1 cellular context compared by ENCODE assay signal in genomic region chr14:34539407-34540180, GRCh38.
A peak's percentile ranks its signal among the peaks of the same experiment; 100 is the strongest.
TF ChIP-seq lines count a peak whose summit lies in the region.

Gene EAPP, minus strand, starts transcription at chr14:34539701. Its CDS starts 73 bp downstream, at chr14:34539628.

TF ChIP-seq in HepG2, 621 proteins besides CTCF, POLR2A, EP300 and RAD21 (continued from another document and continues in another):
- TF ChIP-seq HIC2 (CRISPR knock-in tag; IDR thresholded peaks at IDR 0.05; ENCODE audit: low read depth) (no peak; the same call in 1 of the 2 replicates), ZNF839 (CRISPR knock-in tag; IDR thresholded peaks at IDR 0.05; ENCODE audit: borderline replicate concordance) (peak; percentile 99; the same call in 1 of the 2 replicates), SSRP1 (CRISPR knock-in tag; IDR thresholded peaks at IDR 0.05) (peak; percentile 47; the same call in 1 of the 2 replicates), RBM22 (optimal IDR thresholded peaks at IDR 0.05; ENCODE audit: low read length) (peak; percentile 94), ZNF773 (CRISPR knock-in tag; IDR thresholded peaks at IDR 0.05; ENCODE audit: borderline replicate concordance) (peak; percentile 67; the same call in 1 of the 2 replicates), ZNF574 (CRISPR knock-in tag; IDR thresholded peaks at IDR 0.05) (peak; percentile 96), ZBTB2 (CRISPR knock-in tag; IDR thresholded peaks at IDR 0.05; ENCODE audit: low read depth) (peak; percentile 97), ZNF670 (CRISPR knock-in tag; IDR thresholded peaks at IDR 0.05; ENCODE audit: borderline replicate concordance) (peak; percentile 95), NONO (IDR thresholded peaks at IDR 0.05) (no peak), NONO (CRISPR knock-in tag; conservative IDR thresholded peaks at IDR 0.05) (peak; percentile 99), SNAPC2 (CRISPR knock-in tag; IDR thresholded peaks at IDR 0.05) (peak; percentile 97), MED13 (CRISPR knock-in tag; IDR thresholded peaks at IDR 0.05) (peak; percentile 82), ZBTB4 (CRISPR knock-in tag; IDR thresholded peaks at IDR 0.05; ENCODE audit: borderline replicate concordance) (peak; percentile 92; the same call in 1 of the 2 replicates), ATF5 (CRISPR knock-in tag; IDR thresholded peaks at IDR 0.05; ENCODE audit: low read depth) (peak; percentile 98), THAP7 (CRISPR knock-in tag; IDR thresholded peaks at IDR 0.05) (peak; percentile 95), ZNF367 (CRISPR knock-in tag; IDR thresholded peaks at IDR 0.05; ENCODE audit: borderline replicate concordance) (0 out of 2 replicates have a peak, but pooled peaks have one; percentile 82), SIN3B (IDR thresholded peaks at IDR 0.05; ENCODE audit: low read length) (peak; percentile 85), POGZ (CRISPR knock-in tag; IDR thresholded peaks at IDR 0.05) (peak; percentile 98), HDAC2 (CRISPR knock-in tag; IDR thresholded peaks at IDR 0.05) (peak; percentile 97), ZC3H13 (CRISPR knock-in tag; IDR thresholded peaks at IDR 0.05) (peak; percentile 94), GATAD2A (CRISPR knock-in tag; IDR thresholded peaks at IDR 0.05) (peak; percentile 89), ZBTB3 (CRISPR knock-in tag; IDR thresholded peaks at IDR 0.05; ENCODE audit: borderline replicate concordance, low read depth) (peak; percentile 94), STAG1 (CRISPR knock-in tag; IDR thresholded peaks at IDR 0.05) (peak; percentile 45), PHF5A (CRISPR knock-in tag; IDR thresholded peaks at IDR 0.05; ENCODE audit: low read depth, unreplicated experiment) (peak; percentile 98), SP1 (IDR thresholded peaks at IDR 0.05) (peak; percentile 68), SP1 (CRISPR knock-in tag; IDR thresholded peaks at IDR 0.05) (peak; percentile 94), ZNF772 (CRISPR knock-in tag; IDR thresholded peaks at IDR 0.05) (peak; percentile 100), NAIF1 (CRISPR knock-in tag; IDR thresholded peaks at IDR 0.05; ENCODE audit: borderline replicate concordance) (no peak), JUNB (CRISPR knock-in tag; IDR thresholded peaks at IDR 0.05; ENCODE audit: borderline replicate concordance) (0 out of 2 replicates have a peak, but pooled peaks have one; percentile 56), MBD4 (IDR thresholded peaks at IDR 0.05; ENCODE audit: borderline replicate concordance, low read length) (no peak), ETV6 (CRISPR knock-in tag; conservative IDR thresholded peaks at IDR 0.05) (peak; percentile 98), SIX4 (CRISPR knock-in tag; IDR thresholded peaks at IDR 0.05) (peak; percentile 86), MAX (IDR thresholded peaks at IDR 0.05) (peak; percentile 95), HDAC6 (IDR thresholded peaks at IDR 0.05; ENCODE audit: low read depth, low read length) (no peak), AFF4 (CRISPR knock-in tag; IDR thresholded peaks at IDR 0.05) (no peak; the same call in 1 of the 2 replicates), CREM (IDR thresholded peaks at IDR 0.05) (peak; percentile 98), CREM (CRISPR knock-in tag; IDR thresholded peaks at IDR 0.05) (peak; percentile 71; the same call in 1 of the 2 replicates), ZNF800 (CRISPR knock-in tag; IDR thresholded peaks at IDR 0.05) (peak; percentile 92), ZNF510 (CRISPR knock-in tag; IDR thresholded peaks at IDR 0.05; ENCODE audit: low read depth) (peak; percentile 97), IRF9 (CRISPR knock-in tag; IDR thresholded peaks at IDR 0.05; ENCODE audit: borderline replicate concordance) (peak; percentile 100), SP4 (CRISPR knock-in tag; IDR thresholded peaks at IDR 0.05) (peak; percentile 95), MIER2 (CRISPR knock-in tag; IDR thresholded peaks at IDR 0.05) (peak; percentile 78), ZNF430 (CRISPR knock-in tag; IDR thresholded peaks at IDR 0.05) (peak; percentile 98), DDIT3 (CRISPR knock-in tag; IDR thresholded peaks at IDR 0.05) (0 out of 2 replicates have a peak, but pooled peaks have one; percentile 5), CBFB (CRISPR knock-in tag; IDR thresholded peaks at IDR 0.05) (peak; percentile 97), ZNF776 (CRISPR knock-in tag; IDR thresholded peaks at IDR 0.05) (peak; percentile 93), MXD4 (CRISPR knock-in tag; IDR thresholded peaks at IDR 0.05) (peak; percentile 99), ZNF549 (CRISPR knock-in tag; IDR thresholded peaks at IDR 0.05) (no peak), ZNF292 (CRISPR knock-in tag; IDR thresholded peaks at IDR 0.05; ENCODE audit: borderline replicate concordance, low read depth) (peak; percentile 98)
